1 cellular context compared by ENCODE assay signal in genomic region chr19:6718111-6718740, GRCh38.
TF ChIP-seq lines count a peak whose summit lies in the region.

No MANE protein-coding gene starts in this region.

TF ChIP-seq in GM23338, 12 proteins besides CTCF, POLR2A, EP300 and RAD21 (continued from another document):
- no peak for TF ChIP-seq REST (IDR thresholded peaks at IDR 0.05; ENCODE audit: unreplicated experiment)
TF ChIP-seq in GM23338: peak in this region for 0.
